ENCODE assay signal across 8 cellular contexts in the genomic region with DNA sequence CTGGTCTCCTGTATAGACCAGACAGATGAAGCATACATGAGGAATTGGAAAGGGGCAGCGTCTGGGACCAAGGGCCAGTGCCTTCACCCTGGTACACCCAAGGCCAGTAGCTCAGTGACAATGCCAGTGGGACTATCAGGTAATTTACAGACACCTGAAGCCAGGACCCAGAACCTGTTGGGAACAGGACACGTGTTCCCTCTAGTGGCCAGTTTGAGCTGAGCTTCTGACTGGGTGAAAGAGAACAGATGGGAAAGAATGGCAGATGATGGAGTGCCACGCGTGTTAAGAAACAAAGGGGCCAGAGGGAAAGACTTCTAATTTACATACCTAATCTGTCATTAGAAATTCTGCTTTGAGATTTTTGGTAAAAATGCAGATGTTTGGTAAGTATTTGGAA. TPM values are rescaled to one million over a fixed set of nuclear protein-coding genes. Genes with fewer than 3 reads are reported as not detected.
DNase-seq lines count a peak whose midpoint lies in the region; ATAC-seq, FAIRE-seq and TF ChIP-seq lines count a peak whose summit lies in the region.

No MANE protein-coding gene starts in this region.

- H3K36me3 ChIP-seq in mucosa of descending colon (ENCODE audit: low read depth): no peaks in the 10 kb centered on the region
- H3K36me3 ChIP-seq in upper lobe of right lung: no peaks in the 10 kb centered on the region

- intact Hi-C loops in mucosa of descending colon (cut with DNase I, micrococcal nuclease) (no loop called here), upper lobe of right lung (cut with DNase I) (no loop called here)

- no peak for TF ChIP-seq POLR2A in GM12892 (IDR thresholded peaks at IDR 0.05; ENCODE audit: low read depth, low read length)

- DNase-seq in GM12892 (ENCODE audit: insufficient read length): peak; percentile 37
- DNase-seq in SW480 (ENCODE audit: low spot score): peak; percentile 64
- DNase-seq in cardiac fibroblast (ENCODE audit: low read depth in 2 of 2): peak; percentile 25 to 41
- peak in 2 of 3 donors; percentile 62 to 90 for DNase-seq in mucosa of descending colon
- DNase-seq in upper lobe of right lung: no peak
- no peak for DNase-seq in epidermal melanocyte (ENCODE audit: insufficient read length, low spot score)
- no peak for DNase-seq in cortex of kidney (lab: John Stamatoyannopoulos, UW)

- ATAC-seq in HG02885 (IDR thresholded peaks at IDR 0.05; ENCODE audit: poor library complexity, unreplicated experiment) (peak; percentile 71), mucosa of descending colon (peak; percentile 93), upper lobe of right lung (peak; percentile 88)

- H3K9me3 ChIP-seq in mucosa of descending colon (no peaks in the 10 kb centered on the region), upper lobe of right lung (no peaks in the 10 kb centered on the region)

- TF ChIP-seq CTCF in cardiac fibroblast (IDR thresholded peaks at IDR 0.05; ENCODE audit: low read depth, low read length) (peak; percentile 65), mucosa of descending colon (IDR thresholded peaks at IDR 0.05) (peak; percentile 51), upper lobe of right lung (IDR thresholded peaks at IDR 0.05) (peak; percentile 67)

- no peak overlapping the region for H3K4me3 ChIP-seq in cardiac fibroblast (replicated peaks in 1 of 2; ENCODE audit: low read depth in 2 of 2, low read length in 2 of 2)
- no peak overlapping the region for H3K4me3 ChIP-seq in mucosa of descending colon
- H3K4me3 ChIP-seq in upper lobe of right lung: no peak overlapping the region

- no peak overlapping the region for H3K27ac ChIP-seq in upper lobe of right lung

- FAIRE-seq in GM12892 (lab: Jason Lieb, UNC): peak; percentile 91

- H3K4me1 ChIP-seq in mucosa of descending colon (ENCODE audit: low read depth): peaks cover 9% of the 10 kb centered on the region
- H3K4me1 ChIP-seq in upper lobe of right lung: peaks cover 6% of the 10 kb centered on the region

- H3K27me3 ChIP-seq in upper lobe of right lung: no peaks in the 10 kb centered on the region

RNA-seq across cellular contexts. Expression of gene SLC25A38, which starts 5.1 kb away (rescaled TPM):
- polyA plus RNA-seq in GM12892 (2012; ENCODE audit: missing spikeins): 19.1 TPM
- total RNA-seq in mucosa of descending colon (10 to 100 TPM; 29.3 to 35.3 (median 34.4) TPM), upper lobe of right lung (27.9 TPM)

RNA-seq across cellular contexts. Expression of gene RPSA, which starts 28.4 kb away (rescaled TPM):
- polyA plus RNA-seq in GM12892 (2012; ENCODE audit: missing spikeins): 4,651 TPM
- total RNA-seq in mucosa of descending colon: 1,000 to 10,000 TPM in 1 of 3 donors, 100 to 1,000 TPM in 2; 692 to 1,050 (median 908) TPM
- total RNA-seq in upper lobe of right lung: 732 TPM

RNA-seq across cellular contexts. Expression of gene CCR8, which starts 48.6 kb away (rescaled TPM):
- 9.3 TPM for polyA plus RNA-seq in GM12892 (2012; ENCODE audit: missing spikeins)
- under 1 TPM in 1 of 3 donors, not detected in 2; 0.36 TPM for total RNA-seq in mucosa of descending colon
- not detected for total RNA-seq in upper lobe of right lung

Comparison
In these comparisons a context has a peak if more than half of its experiments do, and no peak if none do; other contexts are left out.
1. DNase-seq: peak in GM12892 (single experiment), SW480 (single experiment), cardiac fibroblast (2 of 2) and mucosa of descending colon (2 of 3); none in upper lobe of right lung (single experiment), epidermal melanocyte (single experiment) and cortex of kidney (single experiment).
2. Peak in every context shown above with its lines, with median percentiles within 50 percentile points of each other: ATAC-seq and CTCF ChIP-seq.